Comparison of ENCODE assay signal across 16 cellular contexts in genomic region chr3:177633671-177634207, GRCh38.
DNase-seq lines count a peak whose midpoint lies in the region; ATAC-seq, FAIRE-seq and TF ChIP-seq lines count a peak whose summit lies in the region.
"Had no signal": no experiment of that assay in that cellular context is flagged by ENCODE, and none has a peak within 500 bp of the region (broad histone marks: within the 10 kb centered on the region; RNA-seq: fewer than 3 reads in every experiment).

No MANE protein-coding gene starts in this region.

- no peak overlapping the region for H2AK5ac ChIP-seq in mesenchymal stem cell (ENCODE audit: low read length, severe bottlenecking)

- no peak for TF ChIP-seq CTCF in AG04450 (IDR thresholded peaks at IDR 0.05; ENCODE audit: low read depth, low read length)
- TF ChIP-seq CTCF in choroid plexus epithelial cell (conservative IDR thresholded peaks at IDR 0.05; ENCODE audit: low read depth, low read length) = no peak
- no peak for TF ChIP-seq CTCF in D721Med (IDR thresholded peaks at IDR 0.05; ENCODE audit: insufficient read depth, missing control alignments)
- TF ChIP-seq CTCF in HepG2 (CRISPR knock-in tag; IDR thresholded peaks at IDR 0.05) = no peak

- no TSS peak for BruUV-seq in HepG2 (replicated peaks; lab: Mats Ljungman, UMichigan)

- no peak for TF ChIP-seq RAD21 in HepG2 (CRISPR knock-in tag; IDR thresholded peaks at IDR 0.05)

- H4K8ac ChIP-seq in mesenchymal stem cell (ENCODE audit: low read length) = no peak overlapping the region

- in situ Hi-C loops in HepG2 (cut with HindIII; ENCODE audit: extremely low pct_ligation_motif_present, low pct_unique_long_range_greater_than_20kb) = no loop called here

- no peaks in the 10 kb centered on the region for H3K4me1 Mint-ChIP-seq in activated T-helper 2 cell treated with anti-CD3 and anti-CD28 coated beads, Interferon-gamma antibody, Interleukin-2, Interleukin-4, amounts not matched to agents 10 μg/mL and 5 μg/mL and 100 μg/mL, durations not matched to agents 14 hours and 24 hours and 36 hours (ENCODE audit: low read depth)

- TF ChIP-seq EP300 in HepG2 (IDR thresholded peaks at IDR 0.05; ENCODE audit: low read depth in 2 of 2, low read length in 2 of 2) (no peak), HepG2 (CRISPR knock-in tag; IDR thresholded peaks at IDR 0.05; ENCODE audit: borderline replicate concordance) (no peak)

- H3K9me3 Mint-ChIP-seq in activated T-helper 2 cell treated with anti-CD3 and anti-CD28 coated beads, Interferon-gamma antibody, Interleukin-2, Interleukin-4, amounts not matched to agents 10 μg/mL and 5 μg/mL and 100 μg/mL, durations not matched to agents 14 hours and 24 hours and 36 hours = no peaks in the 10 kb centered on the region

- H2BK5ac ChIP-seq in mesenchymal stem cell (ENCODE audit: low read depth, low read length, poor library complexity, severe bottlenecking) = no peak overlapping the region

- no peaks in the 10 kb centered on the region for H4K20me1 ChIP-seq in HepG2 (ENCODE audit: insufficient read depth, low read length)
- H4K20me1 ChIP-seq: BLaER1 had no signal

- no peak overlapping the region for H3K27ac Mint-ChIP-seq in activated T-helper 2 cell treated with anti-CD3 and anti-CD28 coated beads, Interferon-gamma antibody, Interleukin-2, Interleukin-4, amounts not matched to agents 10 μg/mL and 5 μg/mL and 100 μg/mL, durations not matched to agents 14 hours and 24 hours and 36 hours
- H3K27ac Mint-ChIP-seq: IgD-negative memory B cell had no signal

- H3K23ac ChIP-seq in mesenchymal stem cell (ENCODE audit: low read length in 2 of 2) = no peak overlapping the region

- H3K4ac ChIP-seq in mesenchymal stem cell (ENCODE audit: low read depth in 1 of 2, low read length in 2 of 2) = no peak overlapping the region

- H3K9me3 ChIP-seq in AG04450 (ENCODE audit: control insufficient read depth, insufficient read depth, low read length) (no peaks in the 10 kb centered on the region), mesenchymal stem cell (ENCODE audit: control insufficient read depth, low read length) (no peaks in the 10 kb centered on the region), HepG2 (ENCODE audit: low read length) (no peaks in the 10 kb centered on the region)

- no peak overlapping the region for H3K14ac ChIP-seq in mesenchymal stem cell (ENCODE audit: low read length in 2 of 2)

- POLR2A ChIA-PET in AG04450 (lab: Yijun Ruan, JAX) = interaction anchor here (0.9 kb wide), 1 partner anchor 18 kb away, joined by 4 read pairs; no protein-coding TSS in a partner anchor
- POLR2A ChIA-PET in HepG2 (lab: Yijun Ruan, JAX) = no interaction called here

- H2BK15ac ChIP-seq in mesenchymal stem cell (ENCODE audit: low read depth, poor library complexity, severe bottlenecking) = no peak overlapping the region

- no peak overlapping the region for H3K4me2 ChIP-seq in mesenchymal stem cell (ENCODE audit: low read length, poor library complexity, severe bottlenecking)
- H3K4me2 ChIP-seq in HepG2 (ENCODE audit: low read depth, low read length) = no peak overlapping the region
- H3K4me2 ChIP-seq: BLaER1 had no signal

- H2AFZ ChIP-seq in mesenchymal stem cell (ENCODE audit: low read depth, low read length) (no peak overlapping the region), HepG2 (ENCODE audit: low read length) (no peak overlapping the region)

- no peak overlapping the region for H2BK120ac ChIP-seq in mesenchymal stem cell (ENCODE audit: low read depth, low read length)

- H3K4me1 ChIP-seq in mesenchymal stem cell (ENCODE audit: control insufficient read depth, insufficient read depth, low read depth, low read length) (no peaks in the 10 kb centered on the region), HepG2 (ENCODE audit: insufficient read depth, low read length) (no peaks in the 10 kb centered on the region)

- no peak overlapping the region for H2BK12ac ChIP-seq in mesenchymal stem cell (ENCODE audit: low read length in 2 of 2)

- H3K36me3 ChIP-seq in mesenchymal stem cell (ENCODE audit: control insufficient read depth in 1 of 2, insufficient read depth in 2 of 2, low read depth in 1 of 2, low read length in 2 of 2) (no peaks in the 10 kb centered on the region), HepG2 (replicated peaks in 1 of 2; ENCODE audit: control insufficient read depth in 1 of 2, insufficient read depth in 2 of 2, low read length in 2 of 2) (no peaks in the 10 kb centered on the region)
- H3K36me3 ChIP-seq: BLaER1 had no signal

- peaks cover 2% of the 10 kb centered on the region for H3K27me3 Mint-ChIP-seq in activated T-helper 2 cell treated with anti-CD3 and anti-CD28 coated beads, Interferon-gamma antibody, Interleukin-2, Interleukin-4, amounts not matched to agents 10 μg/mL and 5 μg/mL and 100 μg/mL, durations not matched to agents 14 hours and 24 hours and 36 hours (ENCODE audit: low read depth)
- H3K27me3 Mint-ChIP-seq: IgD-negative memory B cell had no signal

- no peaks in the 10 kb centered on the region for H3K36me3 Mint-ChIP-seq in activated T-helper 2 cell treated with anti-CD3 and anti-CD28 coated beads, Interferon-gamma antibody, Interleukin-2, Interleukin-4, amounts not matched to agents 10 μg/mL and 5 μg/mL and 100 μg/mL, durations not matched to agents 14 hours and 24 hours and 36 hours (ENCODE audit: low read depth)

- intact Hi-C loops in activated T-helper 2 cell treated with anti-CD3 and anti-CD28 coated beads, Interferon-gamma antibody, Interleukin-2, Interleukin-4, amounts not matched to agents 10 μg/mL and 5 μg/mL and 100 μg/mL, durations not matched to agents 14 hours and 24 hours and 36 hours (cut with micrococcal nuclease) = no loop called here
- intact Hi-C loops in HepG2 (cut with micrococcal nuclease; ENCODE audit: unreplicated experiment) = no loop called here

- H3K4me3 ChIP-seq in AG04450 (ENCODE audit: low read depth, low read length) (no peak overlapping the region), choroid plexus epithelial cell (ENCODE audit: low read depth, low read length) (no peak overlapping the region), mesenchymal stem cell (ENCODE audit: insufficient read depth in 1 of 2, low read depth in 1 of 2, low read length in 2 of 2) (no peak overlapping the region), HepG2 (replicated peaks in 1 of 3; ENCODE audit: insufficient read depth in 1 of 3, low read depth in 2 of 3, low read length in 3 of 3) (no peak overlapping the region)
- H3K4me3 ChIP-seq: BLaER1 had no signal

- no peak overlapping the region for H3K4me3 Mint-ChIP-seq in activated T-helper 2 cell treated with anti-CD3 and anti-CD28 coated beads, Interferon-gamma antibody, Interleukin-2, Interleukin-4, amounts not matched to agents 10 μg/mL and 5 μg/mL and 100 μg/mL, durations not matched to agents 14 hours and 24 hours and 36 hours (ENCODE audit: low read depth)
- H3K4me3 Mint-ChIP-seq: IgD-negative memory B cell had no signal

- CTCF ChIA-PET in AG04450 (lab: Charles Lee) = interaction anchor here (1.1 kb wide), 1 partner anchor 98 kb away, joined by 5 read pairs; no protein-coding TSS in a partner anchor
- CTCF ChIA-PET in HepG2 (lab: Yijun Ruan, JAX; ENCODE audit: low intra/inter-chr PET ratio, low total read pairs) = no interaction called here

- H3K18ac ChIP-seq in mesenchymal stem cell (ENCODE audit: low read depth in 1 of 2, low read length in 2 of 2) = no peak overlapping the region

- no peaks in the 10 kb centered on the region for H3K79me1 ChIP-seq in mesenchymal stem cell (replicated peaks; ENCODE audit: low read length, poor library complexity, severe bottlenecking)

- H3K27me3 ChIP-seq in AG04450 (ENCODE audit: control insufficient read depth, insufficient read depth, low read length) = no peaks in the 10 kb centered on the region
- H3K27me3 ChIP-seq in mesenchymal stem cell (ENCODE audit: control insufficient read depth in 1 of 2, insufficient read depth in 1 of 2, low read length in 2 of 2) = no peaks in the 10 kb centered on the region
- no peaks in the 10 kb centered on the region for H3K27me3 ChIP-seq in HepG2 (ENCODE audit: control insufficient read depth in 1 of 2, insufficient read depth in 2 of 2, low read length in 2 of 2)
- H3K27me3 ChIP-seq: BLaER1 had no signal

- ATAC-seq in HepG2 (no peak), GM18520 (IDR thresholded peaks at IDR 0.05; ENCODE audit: unreplicated experiment) (no peak)

- DNase-seq in AG04450 (ENCODE audit: low read depth, low spot score) = peak; percentile 54
- peak; percentile 80 for DNase-seq in LHCN-M2 (ENCODE audit: low read depth)
- peak; percentile 98 for DNase-seq in choroid plexus epithelial cell (ENCODE audit: low read depth)
- peak; percentile 66 for DNase-seq in mesenchymal stem cell
- DNase-seq in D721Med (ENCODE audit: insufficient read length, low spot score) = no peak
- no peak for DNase-seq in activated T-helper 2 cell treated with anti-CD3 and anti-CD28 coated beads, Interferon-gamma antibody, Interleukin-2, Interleukin-4, amounts not matched to agents 10 μg/mL and 5 μg/mL and 100 μg/mL, durations not matched to agents 14 hours and 24 hours and 36 hours (ENCODE audit: low spot score)
- DNase-seq in HepG2 (ENCODE audit: low spot score) = no peak
- DNase-seq: activated naive CD4-positive, alpha-beta T cell treated with anti-CD3 and anti-CD28 coated beads, Interleukin-2, amount 50 U/mL, for 16 hours; cerebellar nuclear complex; mesendoderm; NCI-H1417 treated with DMSO at 0.1 percent for 48 hours; NCI-H510A; stimulated activated CD4-positive, alpha-beta T cell treated with anti-CD3 and anti-CD28 coated beads, Interleukin-12 subunit alpha, Interleukin-12 subunit beta, amount 100 ng/mL, for 4 hours had no signal

- no peak overlapping the region for H3K9ac ChIP-seq in mesenchymal stem cell (ENCODE audit: low read length)
- no peak overlapping the region for H3K9ac ChIP-seq in HepG2 (ENCODE audit: insufficient read depth, low read depth, low read length)
- H3K9ac ChIP-seq: BLaER1 had no signal

- 100% methylated on average over 2 of the region's 5 CpGs for WGBS in mesenchymal stem cell
- WGBS in HepG2 (ENCODE audit: low lambda C conversion rate) = 40% methylated on average over 5 of the region's 5 CpGs

- no peaks in the 10 kb centered on the region for H3K79me2 ChIP-seq in HepG2 (ENCODE audit: insufficient read depth, low read length)

- FAIRE-seq in D721Med (lab: Jason Lieb, UNC) (no peak), HepG2 (lab: Jason Lieb, UNC) (no peak)

- no peak for TF ChIP-seq POLR2A in HepG2 (IDR thresholded peaks at IDR 0.05; ENCODE audit: insufficient read depth in 1 of 2, low read depth in 2 of 2, low read length in 2 of 2)

- H3K27ac ChIP-seq in AG04450 (ENCODE audit: low read depth, low read length) = no peak overlapping the region
- H3K27ac ChIP-seq in mesenchymal stem cell (ENCODE audit: low read length, poor library complexity, severe bottlenecking) = peak overlapping the region; percentile 58
- H3K27ac ChIP-seq in HepG2 (ENCODE audit: extremely low read length, insufficient read depth, low read length) = no peak overlapping the region
- H3K27ac ChIP-seq: BLaER1 had no signal

- no peak overlapping the region for H4K91ac ChIP-seq in mesenchymal stem cell (ENCODE audit: low read length)

Comparison
In these comparisons a context has a peak if more than half of its experiments do, and no peak if none do; other contexts are left out.
1. DNase-seq: peak in AG04450 (single experiment), LHCN-M2 (single experiment), choroid plexus epithelial cell (single experiment) and mesenchymal stem cell (single experiment); none in D721Med (single experiment), activated T-helper 2 cell treated with anti-CD3 and anti-CD28 coated beads, Interferon-gamma antibody, Interleukin-2, Interleukin-4, amounts not matched to agents 10 μg/mL and 5 μg/mL and 100 μg/mL, durations not matched to agents 14 hours and 24 hours and 36 hours (single experiment) and HepG2 (single experiment).